1 cellular context compared by ENCODE assay signal in genomic region chr12:60333461-60333860, GRCh38.
TF ChIP-seq lines count a peak whose summit lies in the region.

No MANE protein-coding gene starts in this region.

TF ChIP-seq in IMR-90, 13 proteins besides CTCF, POLR2A, EP300 and RAD21 (continued from another document):
- TF ChIP-seq MAFK (IDR thresholded peaks at IDR 0.05; ENCODE audit: low read depth, low read length): no peak
- no peak for TF ChIP-seq MXI1 (IDR thresholded peaks at IDR 0.05; ENCODE audit: borderline replicate concordance, low read depth, low read length)
- no peak for TF ChIP-seq USF2 (IDR thresholded peaks at IDR 0.05; ENCODE audit: low read depth, low read length)
- no peak for TF ChIP-seq CEBPB (IDR thresholded peaks at IDR 0.05; ENCODE audit: low read depth, low read length)
- TF ChIP-seq MAZ (IDR thresholded peaks at IDR 0.05; ENCODE audit: borderline replicate concordance, low read depth, low read length): no peak
- TF ChIP-seq BHLHE40 (IDR thresholded peaks at IDR 0.05; ENCODE audit: low read depth, low read length): no peak
